Comparison of ENCODE assay signal across 6 cellular contexts in genomic region chr5:51027276-51027675, GRCh38.
"Had no signal": no experiment of that assay in that cellular context is flagged by ENCODE, and none has a peak within 500 bp of the region (broad histone marks: within the 10 kb centered on the region; RNA-seq: fewer than 3 reads in every experiment).

No MANE protein-coding gene starts in this region.

- H3K4me1 Mint-ChIP-seq: H9 had no signal

- DNase-seq: GM23248, GOT3, H9, HCEC 1CT, IMR-90 had no signal

- H3K9ac ChIP-seq: GM23248 had no signal

- H3K27ac ChIP-seq: GM23248 had no signal

- H3K4me3 Mint-ChIP-seq: H9 had no signal

- ATAC-seq: K562 had no signal

- H3K4me3 ChIP-seq: GM23248, K562 had no signal

- H3K27ac Mint-ChIP-seq: H9 had no signal

- H2AFZ ChIP-seq: GM23248 had no signal

- H3K9me3 Mint-ChIP-seq: H9 had no signal
